Comparison of ENCODE assay signal across 24 cellular contexts in the genomic region with DNA sequence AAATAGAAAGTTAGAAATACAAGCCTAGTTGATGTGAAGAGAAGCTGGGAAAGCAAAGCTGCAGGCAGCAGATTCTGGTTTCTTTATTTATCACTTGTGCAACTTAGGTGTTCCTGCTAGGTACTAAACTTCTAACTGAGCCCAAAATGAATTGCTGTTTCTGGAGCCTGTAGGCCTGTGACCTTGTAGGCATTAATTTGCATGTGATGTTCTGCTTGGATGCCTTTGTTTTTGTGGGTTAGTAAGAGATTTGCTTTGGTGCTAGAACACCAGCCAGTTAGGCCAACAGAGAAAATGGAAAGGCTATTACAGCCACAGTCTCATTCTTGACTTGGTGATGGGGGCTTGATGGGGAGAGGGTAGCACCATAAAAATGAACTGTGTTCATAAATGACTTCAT.
DNase-seq lines count a peak whose midpoint lies in the region; ATAC-seq lines count a peak whose summit lies in the region.
"Had no signal": no experiment of that assay in that cellular context is flagged by ENCODE, and none has a peak within 500 bp of the region (broad histone marks: within the 10 kb centered on the region; RNA-seq: fewer than 3 reads in every experiment).

No MANE protein-coding gene starts in this region.

- no peaks in the 10 kb centered on the region for H3K4me1 Mint-ChIP-seq in activated T-cell treated with anti-CD3 and anti-CD28 coated beads, Interleukin-2, amount 50 U/mL, for 72 hours (ENCODE audit: low read depth)
- H3K4me1 Mint-ChIP-seq in activated CD4-positive, alpha-beta memory T cell treated with anti-CD3 and anti-CD28 coated beads, Interleukin-2, amount 10 ng/mL, durations not matched to agents 7 days and 5 days = no peaks in the 10 kb centered on the region
- H3K4me1 Mint-ChIP-seq: activated CD4-positive, alpha-beta T cell treated with anti-CD3 and anti-CD28 coated beads, Interleukin-2, amount 10 ng/mL, durations not matched to agents 24 days and 14 days; H9 had no signal

- H3K27me3 Mint-ChIP-seq in activated T-cell treated with anti-CD3 and anti-CD28 coated beads, Interleukin-2, amount 50 U/mL, for 72 hours (ENCODE audit: low read depth) = no peaks in the 10 kb centered on the region
- no peaks in the 10 kb centered on the region for H3K27me3 Mint-ChIP-seq in activated CD4-positive, alpha-beta memory T cell treated with anti-CD3 and anti-CD28 coated beads, Interleukin-2, amount 10 ng/mL, durations not matched to agents 7 days and 5 days
- H3K27me3 Mint-ChIP-seq: activated CD4-positive, alpha-beta T cell treated with anti-CD3 and anti-CD28 coated beads, Interleukin-2, amount 10 ng/mL, durations not matched to agents 24 days and 14 days had no signal

- ATAC-seq in GM18502 (IDR thresholded peaks at IDR 0.05; ENCODE audit: poor library complexity, unreplicated experiment) = peak; percentile 79
- ATAC-seq in GM19463 (IDR thresholded peaks at IDR 0.05; ENCODE audit: unreplicated experiment) = peak; percentile 43
- peak; percentile 35 for ATAC-seq in HG02973 (IDR thresholded peaks at IDR 0.05; ENCODE audit: unreplicated experiment)
- ATAC-seq in HG03521 (IDR thresholded peaks at IDR 0.05; ENCODE audit: unreplicated experiment) = peak; percentile 72
- no peak for ATAC-seq in Right ventricle myocardium inferior
- ATAC-seq in activated T-cell treated with anti-CD3 and anti-CD28 coated beads, Interleukin-2, amount 50 U/mL, for 72 hours (replicated peaks in 1 of 2) = no peak
- ATAC-seq: A549, K562, left lung, right cardiac atrium had no signal

- no peak overlapping the region for H3K4me3 Mint-ChIP-seq in activated T-cell treated with anti-CD3 and anti-CD28 coated beads, Interleukin-2, amount 50 U/mL, for 72 hours
- no peak overlapping the region for H3K4me3 Mint-ChIP-seq in activated CD4-positive, alpha-beta memory T cell treated with anti-CD3 and anti-CD28 coated beads, Interleukin-2, amount 10 ng/mL, durations not matched to agents 7 days and 5 days
- H3K4me3 Mint-ChIP-seq: activated CD4-positive, alpha-beta T cell treated with anti-CD3 and anti-CD28 coated beads, Interleukin-2, amount 10 ng/mL, durations not matched to agents 24 days and 14 days; H9 had no signal

- H3K9me3 Mint-ChIP-seq in activated T-cell treated with anti-CD3 and anti-CD28 coated beads, Interleukin-2, amount 50 U/mL, for 72 hours = no peaks in the 10 kb centered on the region
- peaks cover 2% of the 10 kb centered on the region for H3K9me3 Mint-ChIP-seq in activated CD4-positive, alpha-beta memory T cell treated with anti-CD3 and anti-CD28 coated beads, Interleukin-2, amount 10 ng/mL, durations not matched to agents 7 days and 5 days
- H3K9me3 Mint-ChIP-seq: activated CD4-positive, alpha-beta T cell treated with anti-CD3 and anti-CD28 coated beads, Interleukin-2, amount 10 ng/mL, durations not matched to agents 24 days and 14 days had no signal

- POLR2A ChIA-PET in activated CD4-positive, alpha-beta memory T cell treated with anti-CD3 and anti-CD28 coated beads, Interleukin-2, amount 10 ng/mL, durations not matched to agents 7 days and 5 days (lab: Charles Lee) = no interaction called here

- DNase-seq in Right ventricle myocardium inferior (ENCODE audit: missing footprints) (no peak), COR-L47 (lab: John Stamatoyannopoulos, UW) (no peak)
- no peak for DNase-seq in activated T-cell treated with anti-CD3 and anti-CD28 coated beads, Interleukin-2, amount 50 U/mL, for 72 hours
- DNase-seq in activated CD4-positive, alpha-beta memory T cell treated with anti-CD3 and anti-CD28 coated beads, Interleukin-2, amount 10 ng/mL, durations not matched to agents 7 days and 5 days = no peak
- DNase-seq: activated CD4-positive, alpha-beta T cell treated with anti-CD3 and anti-CD28 coated beads, Interleukin-2, amount 10 ng/mL, durations not matched to agents 24 days and 14 days; activated CD8-positive, alpha-beta memory T cell treated with anti-CD3 and anti-CD28 coated beads, Interleukin-2, amount 50 U/mL, for 48 hours; activated gamma-delta T cell; C1 segment of cervical spinal cord; DMS153; esophagus squamous epithelium; H9; left lung; NCI-H2029 treated with DMSO at 0.1 percent for 48 hours; NCI-H510A; right cardiac atrium; RPMI8226; stimulated activated CD4-positive, alpha-beta T cell treated with anti-CD3 and anti-CD28 coated beads, Interleukin-15, amount 100 ng/mL, for 24 hours; stimulated activated naive CD4-positive, alpha-beta T cell treated with Interleukin-2 at 50 U/mL for 16 hours had no signal

- H3K36me3 Mint-ChIP-seq in activated T-cell treated with anti-CD3 and anti-CD28 coated beads, Interleukin-2, amount 50 U/mL, for 72 hours (ENCODE audit: insufficient read depth in 2 of 2) = peaks cover 0 to 2% of the 10 kb centered on the region in 2 donors
- no peaks in the 10 kb centered on the region for H3K36me3 Mint-ChIP-seq in activated CD4-positive, alpha-beta memory T cell treated with anti-CD3 and anti-CD28 coated beads, Interleukin-2, amount 10 ng/mL, durations not matched to agents 7 days and 5 days (ENCODE audit: low read depth)

- no peak overlapping the region for H3K27ac Mint-ChIP-seq in activated T-cell treated with anti-CD3 and anti-CD28 coated beads, Interleukin-2, amount 50 U/mL, for 72 hours
- H3K27ac Mint-ChIP-seq in activated CD4-positive, alpha-beta memory T cell treated with anti-CD3 and anti-CD28 coated beads, Interleukin-2, amount 10 ng/mL, durations not matched to agents 7 days and 5 days = no peak overlapping the region
- H3K27ac Mint-ChIP-seq: activated CD4-positive, alpha-beta T cell treated with anti-CD3 and anti-CD28 coated beads, Interleukin-2, amount 10 ng/mL, durations not matched to agents 24 days and 14 days; H9 had no signal

- CTCF ChIA-PET in activated CD4-positive, alpha-beta memory T cell treated with anti-CD3 and anti-CD28 coated beads, Interleukin-2, amount 10 ng/mL, durations not matched to agents 7 days and 5 days (lab: Charles Lee) = no interaction called here

- intact Hi-C loops in Right ventricle myocardium inferior (cut with DNase I) = no loop called here

Comparison
In these comparisons a context has a peak if more than half of its experiments do, and no peak if none do; other contexts are left out.
1. ATAC-seq: peak in GM18502 (single experiment), GM19463 (single experiment), HG02973 (single experiment) and HG03521 (single experiment); none in Right ventricle myocardium inferior (single experiment) and activated T-cell treated with anti-CD3 and anti-CD28 coated beads, Interleukin-2, amount 50 U/mL, for 72 hours (0 of 2).